8 cellular contexts compared by ENCODE assay signal in genomic region chr7:65750511-65751344, GRCh38.
DNase-seq lines count a peak whose midpoint lies in the region; ATAC-seq, FAIRE-seq and TF ChIP-seq lines count a peak whose summit lies in the region.

No MANE protein-coding gene starts in this region.

- H3K4me3 ChIP-seq in GM12875 (ENCODE audit: low read depth, low read length) (peak overlapping the region; percentile 100), pancreas (peak overlapping the region; percentile 49 to 90 (median 87)), thyroid gland (replicated peaks in 1 of 3) (peak overlapping the region; percentile 45 to 90 (median 82))

- peak overlapping the region; percentile 88 for H3K4me3 Mint-ChIP-seq in activated naive CD8-positive, alpha-beta T cell treated with anti-CD3 and anti-CD28 coated beads for 36 hours

- TF ChIP-seq CTCF in GM12875 (IDR thresholded peaks at IDR 0.05; ENCODE audit: borderline replicate concordance, insufficient read depth, low read depth, low read length) = no peak
- peak in 2 of 4 donors; percentile 11 to 20 for TF ChIP-seq CTCF in pancreas (IDR thresholded peaks at IDR 0.05)
- TF ChIP-seq CTCF in thyroid gland (IDR thresholded peaks at IDR 0.05) = peak in 3 of 6 experiments; percentile 16 to 32 (median 30)

- ATAC-seq in HG02759 (IDR thresholded peaks at IDR 0.05; ENCODE audit: unreplicated experiment) (peak; percentile 99), Right ventricle myocardium inferior (peak; percentile 100), pancreas (peak; percentile 95 to 99 (median 98))

- peak in 1 of 2 donors; percentile 82 for TF ChIP-seq POLR2A in thyroid gland (IDR thresholded peaks at IDR 0.05)

- peak overlapping the region; percentile 97 for H3K27ac Mint-ChIP-seq in activated naive CD8-positive, alpha-beta T cell treated with anti-CD3 and anti-CD28 coated beads for 36 hours

- no peaks in the 10 kb centered on the region for H3K36me3 ChIP-seq in pancreas
- H3K36me3 ChIP-seq in thyroid gland = peaks cover 0 to 5% of the 10 kb centered on the region in 2 donors

- H3K27ac ChIP-seq in pancreas (peak overlapping the region; percentile 65 to 89 (median 80)), thyroid gland (peak overlapping the region; percentile 65 to 84 (median 71))

- intact Hi-C loops in Right ventricle myocardium inferior (cut with DNase I) = loop anchor here (5.0 kb wide), 1 partner anchor 232 kb away; the partner anchor contains the start of gene GUSB
- intact Hi-C loops in pancreas (cut with DNase I) = no loop called here
- intact Hi-C loops in thyroid gland (cut with DNase I) = no loop called here

- H3K27me3 ChIP-seq in pancreas (no peaks in the 10 kb centered on the region), thyroid gland (no peaks in the 10 kb centered on the region)

- 0 to 1% methylated on average over 64 to 69 of the region's 69 CpGs for WGBS in pancreas, 2 donors
- WGBS in thyroid gland, 2 donors = 0 to 1% methylated on average over 11 to 16 of the region's 69 CpGs

- no peaks in the 10 kb centered on the region for H3K27me3 Mint-ChIP-seq in activated naive CD8-positive, alpha-beta T cell treated with anti-CD3 and anti-CD28 coated beads for 36 hours

- H3K4me1 ChIP-seq in pancreas (peaks cover 9 to 12% (median 11%) of the 10 kb centered on the region in 3 donors), thyroid gland (peaks cover 5 to 13% of the 10 kb centered on the region in 2 donors)

- H3K9me3 ChIP-seq in pancreas (no peaks in the 10 kb centered on the region), thyroid gland (no peaks in the 10 kb centered on the region)

- H3K4me1 Mint-ChIP-seq in activated naive CD8-positive, alpha-beta T cell treated with anti-CD3 and anti-CD28 coated beads for 36 hours = peaks cover 15% of the 10 kb centered on the region

- FAIRE-seq in pancreas (lab: Jason Lieb, UNC) = no peak

- peak; percentile 89 for DNase-seq in NCI-H1105 treated with DMSO at 0.1 percent for 48 hours (lab: John Stamatoyannopoulos, UW)
- DNase-seq in SKM-1 (lab: John Stamatoyannopoulos, UW; ENCODE audit: unreplicated experiment) = peak; percentile 89
- peak; percentile 93 for DNase-seq in activated naive CD8-positive, alpha-beta T cell treated with anti-CD3 and anti-CD28 coated beads for 36 hours
- peak; percentile 97 for DNase-seq in Right ventricle myocardium inferior (ENCODE audit: missing footprints)
- peak; percentile 87 to 96 (median 91) for DNase-seq in pancreas
- DNase-seq in thyroid gland = peak; percentile 89 to 91

- no peaks in the 10 kb centered on the region for H3K9me3 Mint-ChIP-seq in activated naive CD8-positive, alpha-beta T cell treated with anti-CD3 and anti-CD28 coated beads for 36 hours

- H3K36me3 Mint-ChIP-seq in activated naive CD8-positive, alpha-beta T cell treated with anti-CD3 and anti-CD28 coated beads for 36 hours = peaks cover 15% of the 10 kb centered on the region

Comparison
In these comparisons a context has a peak if more than half of its experiments do, and no peak if none do; other contexts are left out.
1. Peak in every context shown above with its lines: DNase-seq, ATAC-seq, H3K4me3 ChIP-seq and H3K27ac ChIP-seq.